1 cellular context compared by ENCODE assay signal in genomic region chr20:63739129-63740069, GRCh38.
TF ChIP-seq lines count a peak whose summit lies in the region.

SLC2A4RG (plus strand) TSS chr20:63739776; CDS start chr20:63739913, 137 bp downstream.

TF ChIP-seq in HepG2, 621 proteins besides CTCF, POLR2A, EP300 and RAD21 (continued from another document):
- no peak for TF ChIP-seq ZNF646 (CRISPR knock-in tag; IDR thresholded peaks at IDR 0.05)
- TF ChIP-seq RBM22 (optimal IDR thresholded peaks at IDR 0.05; ENCODE audit: low read length) = peak; percentile 84
- TF ChIP-seq MXD3 (CRISPR knock-in tag; IDR thresholded peaks at IDR 0.05) = peak; percentile 78; the same call in 1 of the 2 replicates
- peak; percentile 92 for TF ChIP-seq RFXAP (CRISPR knock-in tag; IDR thresholded peaks at IDR 0.05; ENCODE audit: borderline replicate concordance)
- TF ChIP-seq, protein P1, sequence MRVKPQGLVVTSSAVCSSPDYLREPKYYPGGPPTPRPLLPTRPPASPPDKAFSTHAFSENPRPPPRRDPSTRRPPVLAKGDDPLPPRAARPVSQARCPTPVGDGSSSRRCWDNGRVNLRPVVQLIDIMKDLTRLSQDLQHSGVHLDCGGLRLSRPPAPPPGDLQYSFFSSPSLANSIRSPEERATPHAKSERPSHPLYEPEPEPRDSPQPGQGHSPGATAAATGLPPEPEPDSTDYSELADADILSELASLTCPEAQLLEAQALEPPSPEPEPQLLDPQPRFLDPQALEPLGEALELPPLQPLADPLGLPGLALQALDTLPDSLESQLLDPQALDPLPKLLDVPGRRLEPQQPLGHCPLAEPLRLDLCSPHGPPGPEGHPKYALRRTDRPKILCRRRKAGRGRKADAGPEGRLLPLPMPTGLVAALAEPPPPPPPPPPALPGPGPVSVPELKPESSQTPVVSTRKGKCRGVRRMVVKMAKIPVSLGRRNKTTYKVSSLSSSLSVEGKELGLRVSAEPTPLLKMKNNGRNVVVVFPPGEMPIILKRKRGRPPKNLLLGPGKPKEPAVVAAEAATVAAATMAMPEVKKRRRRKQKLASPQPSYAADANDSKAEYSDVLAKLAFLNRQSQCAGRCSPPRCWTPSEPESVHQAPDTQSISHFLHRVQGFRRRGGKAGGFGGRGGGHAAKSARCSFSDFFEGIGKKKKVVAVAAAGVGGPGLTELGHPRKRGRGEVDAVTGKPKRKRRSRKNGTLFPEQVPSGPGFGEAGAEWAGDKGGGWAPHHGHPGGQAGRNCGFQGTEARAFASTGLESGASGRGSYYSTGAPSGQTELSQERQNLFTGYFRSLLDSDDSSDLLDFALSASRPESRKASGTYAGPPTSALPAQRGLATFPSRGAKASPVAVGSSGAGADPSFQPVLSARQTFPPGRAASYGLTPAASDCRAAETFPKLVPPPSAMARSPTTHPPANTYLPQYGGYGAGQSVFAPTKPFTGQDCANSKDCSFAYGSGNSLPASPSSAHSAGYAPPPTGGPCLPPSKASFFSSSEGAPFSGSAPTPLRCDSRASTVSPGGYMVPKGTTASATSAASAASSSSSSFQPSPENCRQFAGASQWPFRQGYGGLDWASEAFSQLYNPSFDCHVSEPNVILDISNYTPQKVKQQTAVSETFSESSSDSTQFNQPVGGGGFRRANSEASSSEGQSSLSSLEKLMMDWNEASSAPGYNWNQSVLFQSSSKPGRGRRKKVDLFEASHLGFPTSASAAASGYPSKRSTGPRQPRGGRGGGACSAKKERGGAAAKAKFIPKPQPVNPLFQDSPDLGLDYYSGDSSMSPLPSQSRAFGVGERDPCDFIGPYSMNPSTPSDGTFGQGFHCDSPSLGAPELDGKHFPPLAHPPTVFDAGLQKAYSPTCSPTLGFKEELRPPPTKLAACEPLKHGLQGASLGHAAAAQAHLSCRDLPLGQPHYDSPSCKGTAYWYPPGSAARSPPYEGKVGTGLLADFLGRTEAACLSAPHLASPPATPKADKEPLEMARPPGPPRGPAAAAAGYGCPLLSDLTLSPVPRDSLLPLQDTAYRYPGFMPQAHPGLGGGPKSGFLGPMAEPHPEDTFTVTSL (CRISPR knock-in tag; IDR thresholded peaks at IDR 0.05; ENCODE audit: borderline replicate concordance) = no peak
- peak; percentile 89 for TF ChIP-seq SAP130 (CRISPR knock-in tag; IDR thresholded peaks at IDR 0.05; ENCODE audit: low read depth)
